Comparison of ENCODE assay signal across 9 cellular contexts in the genomic region with DNA sequence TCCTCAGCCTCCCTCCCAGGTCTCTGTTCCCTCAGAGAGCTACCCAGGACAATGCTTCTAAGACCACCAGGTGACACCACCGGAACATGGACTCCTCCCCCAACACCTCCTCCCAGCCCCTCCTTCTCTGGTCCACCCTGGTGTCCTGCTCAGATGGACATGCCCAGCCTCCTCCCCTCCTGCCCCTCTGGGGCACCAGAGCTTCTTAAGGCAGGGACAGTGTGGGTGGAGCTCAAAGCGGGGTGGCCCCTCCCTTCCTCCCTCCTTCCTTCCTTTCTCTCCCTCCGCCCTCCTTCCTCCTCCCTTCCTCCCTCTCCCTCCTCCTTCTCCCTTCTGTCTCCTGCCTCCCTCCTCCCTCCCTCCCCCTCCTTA. TPM values are rescaled to one million over a fixed set of nuclear protein-coding genes. Genes with fewer than 3 reads are reported as not detected.
DNase-seq lines count a peak whose midpoint lies in the region; ATAC-seq, FAIRE-seq and TF ChIP-seq lines count a peak whose summit lies in the region.
"Had no signal": no experiment of that assay in that cellular context is flagged by ENCODE, and none has a peak within 500 bp of the region (broad histone marks: within the 10 kb centered on the region; RNA-seq: fewer than 3 reads in every experiment).

No MANE protein-coding gene starts in this region.

- no peaks in the 10 kb centered on the region for H4K20me1 ChIP-seq in SK-N-SH (ENCODE audit: insufficient read depth)

- no peaks in the 10 kb centered on the region for H3K9me2 ChIP-seq in SK-N-SH

- TF ChIP-seq EP300 in SK-N-SH (IDR thresholded peaks at IDR 0.05; ENCODE audit: borderline replicate concordance in 1 of 2, low read depth in 1 of 2, low read length in 1 of 2) (no peak), sigmoid colon (IDR thresholded peaks at IDR 0.05) (no peak)

- H3K79me2 ChIP-seq in SK-N-SH (ENCODE audit: insufficient read depth): no peaks in the 10 kb centered on the region

- DNase-seq in SK-N-SH (no peak), UCSD-AML1 (lab: John Stamatoyannopoulos, UW; ENCODE audit: unreplicated experiment) (peak; percentile 18), hepatic stellate cell (ENCODE audit: low spot score) (peak; percentile 59), spleen (peak; percentile 63), sigmoid colon (no peak), small intestine (no peak)
- DNase-seq in central memory CD4-positive, alpha-beta T cell: no peak

- no peak for FAIRE-seq in small intestine (lab: Jason Lieb, UNC)
- FAIRE-seq: islet of Langerhans had no signal

- H3K4me3 ChIP-seq in SK-N-SH (ENCODE audit: low read depth in 2 of 2, low read length in 1 of 2) (no peak overlapping the region), spleen (no peak overlapping the region), sigmoid colon (no peak overlapping the region), small intestine (ENCODE audit: low read depth in 1 of 2, low read length in 2 of 2) (no peak overlapping the region)

- no peak for TF ChIP-seq RAD21 in SK-N-SH (IDR thresholded peaks at IDR 0.05; ENCODE audit: low read length)

- no peak overlapping the region for H3K9ac ChIP-seq in SK-N-SH

- no peaks in the 10 kb centered on the region for H3K27me3 ChIP-seq in SK-N-SH (ENCODE audit: insufficient read depth)
- H3K27me3 ChIP-seq in spleen (replicated peaks in 1 of 7): peaks cover 0 to 38% (median 0%) of the 10 kb centered on the region in 7 donors
- H3K27me3 ChIP-seq in sigmoid colon: peaks cover 2 to 30% (median 14%) of the 10 kb centered on the region in 3 donors
- no peaks in the 10 kb centered on the region for H3K27me3 ChIP-seq in small intestine (ENCODE audit: control insufficient read depth in 2 of 2, insufficient read depth in 2 of 2, low read length in 2 of 2)

- H3K4me2 ChIP-seq in SK-N-SH: no peak overlapping the region

- no peaks in the 10 kb centered on the region for H3K9me3 ChIP-seq in SK-N-SH
- H3K9me3 ChIP-seq in spleen: no peaks in the 10 kb centered on the region
- no peaks in the 10 kb centered on the region for H3K9me3 ChIP-seq in sigmoid colon
- no peaks in the 10 kb centered on the region for H3K9me3 ChIP-seq in small intestine (ENCODE audit: control insufficient read depth, low read depth)

- H3K4me1 ChIP-seq in SK-N-SH (ENCODE audit: control insufficient read depth in 1 of 2, insufficient read depth in 2 of 2, low read depth in 1 of 2, low read length in 1 of 2): no peaks in the 10 kb centered on the region; a peak in 1 of 4 replicates
- H3K4me1 ChIP-seq in spleen: peaks cover 0 to 15% (median 0%) of the 10 kb centered on the region in 6 donors
- H3K4me1 ChIP-seq in sigmoid colon: peaks cover 0 to 7% (median 4%) of the 10 kb centered on the region in 4 donors
- no peaks in the 10 kb centered on the region for H3K4me1 ChIP-seq in small intestine (ENCODE audit: control insufficient read depth in 2 of 2, insufficient read depth in 1 of 2, low read depth in 1 of 2, low read length in 1 of 2)

- H3K36me3 ChIP-seq in SK-N-SH (replicated peaks in 1 of 2; ENCODE audit: control insufficient read depth in 1 of 2, insufficient read depth in 2 of 2, low read length in 1 of 2) (no peaks in the 10 kb centered on the region), spleen (no peaks in the 10 kb centered on the region), sigmoid colon (no peaks in the 10 kb centered on the region), small intestine (ENCODE audit: control insufficient read depth in 2 of 2, insufficient read depth in 2 of 2, low read length in 2 of 2) (no peaks in the 10 kb centered on the region)

- POLR2A ChIA-PET in SK-N-SH (lab: Yijun Ruan, JAX): no interaction called here

- 45% methylated on average over 3 of the region's 3 CpGs for WGBS in SK-N-SH (ENCODE audit: low lambda C conversion rate)
- 9 to 25% (median 19%) methylated on average over 3 of the region's 3 CpGs for WGBS in spleen, 5 donors
- WGBS in sigmoid colon, 2 donors: 13 to 24% methylated on average over 3 of the region's 3 CpGs
- WGBS in small intestine, 3 donors: 2 to 31% (median 12%) methylated on average over 3 of the region's 3 CpGs

- CTCF ChIA-PET in SK-N-SH (lab: Yijun Ruan, JAX): interaction anchor here (0.5 to 1.3 kb wide), 3 partner anchors 169 to 1502 kb away, joined by 3 to 4 read pairs (median 3); no protein-coding TSS in a partner anchor

- TF ChIP-seq POLR2A in spleen (IDR thresholded peaks at IDR 0.05) (no peak), sigmoid colon (IDR thresholded peaks at IDR 0.05) (no peak)

- H3K27ac ChIP-seq in SK-N-SH (ENCODE audit: low read depth in 2 of 2, low read length in 1 of 2) (no peak overlapping the region), spleen (no peak overlapping the region), sigmoid colon (no peak overlapping the region), small intestine (ENCODE audit: low read depth in 1 of 2, low read length in 1 of 2) (no peak overlapping the region)

- no peak overlapping the region for H2AFZ ChIP-seq in SK-N-SH (ENCODE audit: low read depth)

- peak; percentile 69 for ATAC-seq in SK-N-SH treated with all-trans-retinoic acid at 6 μM for 48 hours

- intact Hi-C loops in spleen (cut with DNase I; ENCODE audit: low total_unique reads): no loop called here
- intact Hi-C loops in sigmoid colon (cut with DNase I): loop anchor here (10.0 kb wide), 1 partner anchor 60 kb away; a partner anchor contains a TSS

- no peaks in the 10 kb centered on the region for H3F3A ChIP-seq in SK-N-SH (replicated peaks; ENCODE audit: insufficient read depth)

- no peak for TF ChIP-seq CTCF in SK-N-SH (IDR thresholded peaks at IDR 0.05)
- TF ChIP-seq CTCF in spleen (IDR thresholded peaks at IDR 0.05 in 8 of 11, conservative IDR thresholded peaks at IDR 0.05 in 3 of 11): no peak
- no peak for TF ChIP-seq CTCF in sigmoid colon (IDR thresholded peaks at IDR 0.05)

TF ChIP-seq in SK-N-SH treated with all-trans-retinoic acid at 6 μM for 48 hours, 23 proteins besides CTCF, POLR2A, EP300 and RAD21 (continues in another document):
- TF ChIP-seq, protein P1, sequence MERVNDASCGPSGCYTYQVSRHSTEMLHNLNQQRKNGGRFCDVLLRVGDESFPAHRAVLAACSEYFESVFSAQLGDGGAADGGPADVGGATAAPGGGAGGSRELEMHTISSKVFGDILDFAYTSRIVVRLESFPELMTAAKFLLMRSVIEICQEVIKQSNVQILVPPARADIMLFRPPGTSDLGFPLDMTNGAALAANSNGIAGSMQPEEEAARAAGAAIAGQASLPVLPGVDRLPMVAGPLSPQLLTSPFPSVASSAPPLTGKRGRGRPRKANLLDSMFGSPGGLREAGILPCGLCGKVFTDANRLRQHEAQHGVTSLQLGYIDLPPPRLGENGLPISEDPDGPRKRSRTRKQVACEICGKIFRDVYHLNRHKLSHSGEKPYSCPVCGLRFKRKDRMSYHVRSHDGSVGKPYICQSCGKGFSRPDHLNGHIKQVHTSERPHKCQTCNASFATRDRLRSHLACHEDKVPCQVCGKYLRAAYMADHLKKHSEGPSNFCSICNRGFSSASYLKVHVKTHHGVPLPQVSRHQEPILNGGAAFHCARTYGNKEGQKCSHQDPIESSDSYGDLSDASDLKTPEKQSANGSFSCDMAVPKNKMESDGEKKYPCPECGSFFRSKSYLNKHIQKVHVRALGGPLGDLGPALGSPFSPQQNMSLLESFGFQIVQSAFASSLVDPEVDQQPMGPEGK (CRISPR knock-in tag; IDR thresholded peaks at IDR 0.05; ENCODE audit: borderline replicate concordance): no peak
- TF ChIP-seq BACH2 (CRISPR knock-in tag; IDR thresholded peaks at IDR 0.05; ENCODE audit: borderline replicate concordance) (no peak), ZFP3 (CRISPR knock-in tag; IDR thresholded peaks at IDR 0.05) (no peak)

TF ChIP-seq in SK-N-SH, 30 proteins besides CTCF, POLR2A, EP300 and RAD21 (continues in another document):
- TF ChIP-seq, protein P2, sequence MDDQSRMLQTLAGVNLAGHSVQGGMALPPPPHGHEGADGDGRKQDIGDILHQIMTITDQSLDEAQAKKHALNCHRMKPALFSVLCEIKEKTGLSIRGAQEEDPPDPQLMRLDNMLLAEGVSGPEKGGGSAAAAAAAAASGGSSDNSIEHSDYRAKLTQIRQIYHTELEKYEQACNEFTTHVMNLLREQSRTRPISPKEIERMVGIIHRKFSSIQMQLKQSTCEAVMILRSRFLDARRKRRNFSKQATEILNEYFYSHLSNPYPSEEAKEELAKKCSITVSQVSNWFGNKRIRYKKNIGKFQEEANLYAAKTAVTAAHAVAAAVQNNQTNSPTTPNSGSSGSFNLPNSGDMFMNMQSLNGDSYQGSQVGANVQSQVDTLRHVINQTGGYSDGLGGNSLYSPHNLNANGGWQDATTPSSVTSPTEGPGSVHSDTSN (IDR thresholded peaks at IDR 0.05): no peak
- TF ChIP-seq MEF2A (IDR thresholded peaks at IDR 0.05; ENCODE audit: borderline replicate concordance, low read depth) (no peak), JUND (IDR thresholded peaks at IDR 0.05) (no peak), GATA2 (CRISPR knock-in tag; IDR thresholded peaks at IDR 0.05) (no peak), POLR2AphosphoS5 (IDR thresholded peaks at IDR 0.05; ENCODE audit: low read depth, low read length) (no peak), ELF1 (IDR thresholded peaks at IDR 0.05) (no peak), NRF1 (IDR thresholded peaks at IDR 0.05; ENCODE audit: low read depth, low read length) (no peak), YY1 (IDR thresholded peaks at IDR 0.05; ENCODE audit: low read depth) (no peak), TEAD4 (IDR thresholded peaks at IDR 0.05; ENCODE audit: borderline replicate concordance, insufficient read depth) (no peak), RXRA (IDR thresholded peaks at IDR 0.05; ENCODE audit: borderline replicate concordance, low read depth) (no peak)

RNA-seq across cellular contexts. Expression of a gene that starts 22.7 kb away (rescaled TPM):
- 0.28 TPM in 2 replicates for polyA plus RNA-seq in SK-N-SH (2012; rRNA removed)
- polyA plus RNA-seq in SK-N-SH (2012; cell fraction: cytosol; rRNA removed): 0.16 and 0.21 TPM in 2 replicates
- 1.0 and 1.1 TPM in 2 replicates for polyA plus RNA-seq in SK-N-SH (2012; cell fraction: nucleus; rRNA removed)
- 1 to 10 TPM in 5 of 7 donors, under 1 TPM in 2; 0.32 to 2.0 (median 1.2) TPM for total RNA-seq in spleen
- under 1 TPM; 0.13 to 0.45 (median 0.20) TPM for polyA plus RNA-seq in spleen
- 1 to 10 TPM in 1 of 4 donors, under 1 TPM in 3; 0.14 to 3.3 (median 0.26) TPM for total RNA-seq in sigmoid colon
- polyA plus RNA-seq in sigmoid colon: 1 to 10 TPM; 1.8 to 3.2 (median 3.1) TPM
- 1 to 10 TPM; 1.1 to 9.4 (median 5.4) TPM for polyA plus RNA-seq in small intestine

RNA-seq across cellular contexts. Expression of a gene that starts 59.1 kb away (rescaled TPM):
- polyA plus RNA-seq in SK-N-SH (2012; rRNA removed): not detected in 2 replicates
- polyA plus RNA-seq in SK-N-SH (2012; cell fraction: cytosol; rRNA removed): under 0.01 TPM in 1 of 2 replicates, not detected in the other
- 0.04 TPM in 1 of 2 replicates, not detected in the other for polyA plus RNA-seq in SK-N-SH (2012; cell fraction: nucleus; rRNA removed)
- 10 to 100 TPM in 1 of 7 donors, 1 to 10 TPM in 6; 1.4 to 10.8 (median 7.0) TPM for total RNA-seq in spleen
- 1 to 10 TPM in 1 of 3 donors, under 1 TPM in 2; 0.86 to 1.6 (median 0.93) TPM for polyA plus RNA-seq in spleen
- total RNA-seq in sigmoid colon: 1 to 10 TPM in 3 of 4 donors, under 1 TPM in 1; 0.95 to 8.0 (median 2.9) TPM
- 1 to 10 TPM in 2 of 3 donors, under 1 TPM in 1; 0.69 to 1.8 (median 1.1) TPM for polyA plus RNA-seq in sigmoid colon
- polyA plus RNA-seq in small intestine: 1 to 10 TPM; 2.2 to 8.1 (median 5.4) TPM

Comparison
In these comparisons a context has a peak if more than half of its experiments do, and no peak if none do; other contexts are left out.
1. DNase-seq: peak in UCSD-AML1 (single experiment), hepatic stellate cell (single experiment) and spleen (single experiment); none in SK-N-SH (single experiment), sigmoid colon (single experiment), central memory CD4-positive, alpha-beta T cell (single experiment) and small intestine (single experiment).